1 cellular context compared by ENCODE assay signal in the genomic region with DNA sequence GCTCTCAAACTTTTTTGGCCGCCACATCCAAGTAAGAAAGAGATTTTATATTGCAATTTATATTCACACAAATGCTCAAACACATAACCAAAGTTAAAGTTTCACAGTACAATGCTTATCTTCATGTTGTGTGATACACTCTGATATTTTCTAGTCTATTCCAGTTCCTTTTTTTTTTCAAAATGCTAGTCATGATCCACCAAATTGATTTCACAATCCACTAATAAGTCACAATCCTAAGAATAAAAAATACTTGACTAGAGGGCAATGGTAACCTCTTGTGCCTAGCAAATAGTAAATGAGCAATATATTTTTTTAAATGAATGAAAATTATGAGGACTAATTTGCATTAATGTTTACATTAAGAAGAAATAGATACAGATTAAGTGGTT.
TF ChIP-seq lines count a peak whose summit lies in the region.

No MANE protein-coding gene starts in this region.

TF ChIP-seq in IMR-90, 13 proteins besides CTCF, POLR2A, EP300 and RAD21:
- TF ChIP-seq CEBPB (IDR thresholded peaks at IDR 0.05; ENCODE audit: low read depth, low read length) (peak; percentile 58), CHD1 (IDR thresholded peaks at IDR 0.05; ENCODE audit: low read depth, low read length) (no peak)
TF ChIP-seq in IMR-90: peak in this region for 1.
